Comparison of ENCODE assay signal across 27 cellular contexts in genomic region chr7:44645696-44646095, GRCh38. TPM values are rescaled to one million over a fixed set of nuclear protein-coding genes. Genes with fewer than 3 reads are reported as not detected.
DNase-seq lines count a peak whose midpoint lies in the region; ATAC-seq and TF ChIP-seq lines count a peak whose summit lies in the region.
"Had no signal": no experiment of that assay in that cellular context is flagged by ENCODE, and none has a peak within 500 bp of the region (broad histone marks: within the 10 kb centered on the region; RNA-seq: fewer than 3 reads in every experiment).

No MANE protein-coding gene starts in this region.

- ATAC-seq in left cardiac atrium (no peak), GM21717 (IDR thresholded peaks at IDR 0.05; ENCODE audit: unreplicated experiment) (no peak)
- ATAC-seq: gastroesophageal sphincter; lower lobe of right lung; naive thymus-derived CD4-positive, alpha-beta T cell had no signal

- H3K27me3 Mint-ChIP-seq in T-helper 2 cell treated with Interferon-gamma antibody and Interleukin-4, amounts not matched to agents 5 μg/mL and 100 μg/mL, for 36 hours (ENCODE audit: low read depth), result no peaks in the 10 kb centered on the region
- no peaks in the 10 kb centered on the region for H3K27me3 Mint-ChIP-seq in endodermal cell (ENCODE audit: insufficient read depth)
- H3K27me3 Mint-ChIP-seq: naive thymus-derived CD4-positive, alpha-beta T cell had no signal

- H3K27me3 ChIP-seq in left ventricle myocardium inferior (ENCODE audit: low read depth) (no peaks in the 10 kb centered on the region), endodermal cell (ENCODE audit: control insufficient read depth, insufficient read depth, low read length, poor library complexity, severe bottlenecking) (no peaks in the 10 kb centered on the region)
- H3K27me3 ChIP-seq: gastroesophageal sphincter, MG63, upper lobe of left lung had no signal

- H3K27ac ChIP-seq in left ventricle myocardium inferior (replicated peaks) (peak overlapping the region; percentile 86), endodermal cell (ENCODE audit: low read depth, low read length) (no peak overlapping the region)
- H3K27ac ChIP-seq: 22Rv1, gastroesophageal sphincter, lower lobe of right lung, upper lobe of left lung had no signal

- H3K4me3 ChIP-seq in left ventricle myocardium inferior, result no peak overlapping the region
- no peak overlapping the region for H3K4me3 ChIP-seq in endodermal cell (ENCODE audit: low read length)
- H3K4me3 ChIP-seq: gastroesophageal sphincter, HAP-1, lower lobe of right lung, MG63, upper lobe of left lung had no signal

- intact Hi-C loops in left ventricle myocardium inferior (cut with micrococcal nuclease), result no loop called here
- intact Hi-C loops in left cardiac atrium (cut with DNase I), result no loop called here

- no peaks in the 10 kb centered on the region for H3K9me3 Mint-ChIP-seq in T-helper 2 cell treated with Interferon-gamma antibody and Interleukin-4, amounts not matched to agents 5 μg/mL and 100 μg/mL, for 36 hours
- no peaks in the 10 kb centered on the region for H3K9me3 Mint-ChIP-seq in endodermal cell
- H3K9me3 Mint-ChIP-seq: naive thymus-derived CD4-positive, alpha-beta T cell had no signal

- H3K36me3 ChIP-seq in left ventricle myocardium inferior (peaks cover 50% of the 10 kb centered on the region), endodermal cell (ENCODE audit: control insufficient read depth, insufficient read depth, low read length) (peaks cover 21% of the 10 kb centered on the region)

- DNase-seq in T-helper 2 cell treated with Interferon-gamma antibody and Interleukin-4, amounts not matched to agents 5 μg/mL and 100 μg/mL, for 36 hours (ENCODE audit: low spot score), result no peak
- DNase-seq in T-helper 2 cell (no peak), left ventricle myocardium inferior (no peak), left cardiac atrium (no peak), endodermal cell (peak; percentile 15), NCI-H2227 treated with DMSO at 0.1 percent for 48 hours (lab: John Stamatoyannopoulos, UW) (no peak), pons (ENCODE audit: low spot score) (no peak)
- DNase-seq: activated gamma-delta T cell; C1 segment of cervical spinal cord; DMS79 treated with DMSO at 0.1 percent for 48 hours; GDM1; KG1; kidney glomerular epithelial cell; lower lobe of right lung; MG63; naive thymus-derived CD4-positive, alpha-beta T cell; NCI-H1105 treated with DMSO at 0.1 percent for 48 hours; NCI-H187 treated with DMSO at 0.1 percent for 48 hours; occipital lobe; SK-N-SH; stimulated activated CD4-positive, alpha-beta T cell treated with anti-CD3 and anti-CD28 coated beads, Interleukin-4, amount 100 ng/mL, for 4 hours; substantia nigra; upper lobe of left lung had no signal

- H3K9ac ChIP-seq in endodermal cell (ENCODE audit: extremely low read depth, low read length, poor library complexity, severe bottlenecking), result no peak overlapping the region
- H3K9ac ChIP-seq: SK-N-SH had no signal

- H3K36me3 Mint-ChIP-seq in T-helper 2 cell treated with Interferon-gamma antibody and Interleukin-4, amounts not matched to agents 5 μg/mL and 100 μg/mL, for 36 hours (ENCODE audit: low read depth), result peaks cover 37% of the 10 kb centered on the region
- peaks cover 27% of the 10 kb centered on the region for H3K36me3 Mint-ChIP-seq in endodermal cell (ENCODE audit: low read depth)

- 93% methylated on average over 2 of the region's 2 CpGs; no CpG with 5 or more reads in 1 of the 2 experiments for WGBS in endodermal cell (ENCODE audit: insufficient coverage in 1 of 2, insufficient read length in 1 of 2), 2 experiments

- H3K4me1 Mint-ChIP-seq in T-helper 2 cell treated with Interferon-gamma antibody and Interleukin-4, amounts not matched to agents 5 μg/mL and 100 μg/mL, for 36 hours (ENCODE audit: low read depth), result peaks cover 15% of the 10 kb centered on the region
- H3K4me1 Mint-ChIP-seq in endodermal cell, result no peaks in the 10 kb centered on the region

- H3K27ac Mint-ChIP-seq in T-helper 2 cell treated with Interferon-gamma antibody and Interleukin-4, amounts not matched to agents 5 μg/mL and 100 μg/mL, for 36 hours, result peak overlapping the region; percentile 54
- H3K27ac Mint-ChIP-seq in endodermal cell, result peak overlapping the region; percentile 28

- H3K9me3 ChIP-seq in left ventricle myocardium inferior (replicated peaks) (no peaks in the 10 kb centered on the region), endodermal cell (ENCODE audit: control insufficient read depth, low read length) (no peaks in the 10 kb centered on the region)
- H3K9me3 ChIP-seq: gastroesophageal sphincter, HAP-1, lower lobe of right lung, MG63, SK-N-SH, upper lobe of left lung had no signal

- H3K4me1 ChIP-seq in left ventricle myocardium inferior (peaks cover 63% of the 10 kb centered on the region), endodermal cell (ENCODE audit: control insufficient read depth, insufficient read depth, low read length) (no peaks in the 10 kb centered on the region)
- H3K4me1 ChIP-seq: HAP-1 had no signal

- TF ChIP-seq CTCF in left ventricle myocardium inferior (IDR thresholded peaks at IDR 0.05; ENCODE audit: borderline replicate concordance) (no peak), endodermal cell (conservative IDR thresholded peaks at IDR 0.05) (no peak)

- H3K4me3 Mint-ChIP-seq in T-helper 2 cell treated with Interferon-gamma antibody and Interleukin-4, amounts not matched to agents 5 μg/mL and 100 μg/mL, for 36 hours, result no peak overlapping the region
- H3K4me3 Mint-ChIP-seq in endodermal cell, result no peak overlapping the region
- H3K4me3 Mint-ChIP-seq: naive thymus-derived CD4-positive, alpha-beta T cell had no signal

RNA-seq across cellular contexts. Expression of gene OGDH, which starts 39.3 kb away (rescaled TPM):
- total RNA-seq in left ventricle myocardium inferior (677 TPM), left cardiac atrium (100 to 1,000 TPM; 343 to 358 TPM), endodermal cell (10 to 100 TPM; 82.5 to 96.0 TPM)
- polyA plus RNA-seq in endodermal cell (2013, experiment 1 of 2), result 42.6 TPM
- polyA plus RNA-seq in endodermal cell (2013, experiment 2 of 2), result 42.7 TPM
